Comparison of ENCODE assay signal across 28 cellular contexts in genomic region chr15:59594991-59595390, GRCh38. TPM values are rescaled to one million over a fixed set of nuclear protein-coding genes. Genes with fewer than 3 reads are reported as not detected.
DNase-seq lines count a peak whose midpoint lies in the region; ATAC-seq, FAIRE-seq and TF ChIP-seq lines count a peak whose summit lies in the region.
"Had no signal": no experiment of that assay in that cellular context is flagged by ENCODE, and none has a peak within 500 bp of the region (broad histone marks: within the 10 kb centered on the region; RNA-seq: fewer than 3 reads in every experiment).

No MANE protein-coding gene starts in this region.

- no peak for TF ChIP-seq EP300 in transverse colon (IDR thresholded peaks at IDR 0.05; ENCODE audit: low read depth)

- H3K4me3 ChIP-seq in right cardiac atrium (ENCODE audit: low read length): no peak overlapping the region
- no peak overlapping the region for H3K4me3 ChIP-seq in body of pancreas
- no peak overlapping the region for H3K4me3 ChIP-seq in mesodermal cell (ENCODE audit: extremely low read depth, insufficient read depth, low read length, poor library complexity, severe bottlenecking)
- no peak overlapping the region for H3K4me3 ChIP-seq in transverse colon
- H3K4me3 ChIP-seq: gastroesophageal sphincter, lung, testis had no signal

- FAIRE-seq in D721Med (lab: Jason Lieb, UNC) (no peak), HTR-8/SVneo (lab: Jason Lieb, UNC) (no peak)
- FAIRE-seq: islet of Langerhans had no signal

- H3K4me3 Mint-ChIP-seq in stimulated activated naive B cell treated with anti-CD40 and anti-IgM and Interleukin-4, amounts not matched to agents 10 μg/mL and 1 μg/mL and 100 μg/mL, for 72 hours: no peak overlapping the region
- H3K4me3 Mint-ChIP-seq: CD4-positive, CD25-positive, alpha-beta regulatory T cell; endodermal cell; naive thymus-derived CD4-positive, alpha-beta T cell; stimulated activated memory B cell treated with anti-CD40 and anti-IgM and Interleukin-4, amounts not matched to agents 10 μg/mL and 1 μg/mL and 100 μg/mL, for 72 hours had no signal

- peaks cover 23 to 35% of the 10 kb centered on the region in 2 donors for H3K27me3 Mint-ChIP-seq in stimulated activated naive B cell treated with anti-CD40 and anti-IgM and Interleukin-4, amounts not matched to agents 10 μg/mL and 1 μg/mL and 100 μg/mL, for 72 hours

- in situ Hi-C loops in transverse colon (cut with MboI; ENCODE audit: low pct_ligation_motif_present in 1 of 4, low pct_unique_long_range_greater_than_20kb in 1 of 4, low sequenced_read_pairs in 3 of 4): no loop called here

- TF ChIP-seq POLR2A in body of pancreas (IDR thresholded peaks at IDR 0.05) (no peak), transverse colon (IDR thresholded peaks at IDR 0.05) (no peak)

- TF ChIP-seq CTCF in body of pancreas (IDR thresholded peaks at IDR 0.05) (no peak), transverse colon (IDR thresholded peaks at IDR 0.05) (no peak), D721Med (IDR thresholded peaks at IDR 0.05; ENCODE audit: insufficient read depth, missing control alignments) (no peak)

- H3K27ac ChIP-seq in right cardiac atrium (ENCODE audit: low read length): peak overlapping the region; percentile 67
- H3K27ac ChIP-seq in body of pancreas: peak overlapping the region in 3 of 4 donors; percentile 31 to 75 (median 71)
- H3K27ac ChIP-seq in mesodermal cell (ENCODE audit: low read depth, low read length, severe bottlenecking): peak overlapping the region; percentile 55
- H3K27ac ChIP-seq in transverse colon: peak overlapping the region; percentile 85 to 90 (median 88)
- H3K27ac ChIP-seq: gastroesophageal sphincter had no signal

- DNase-seq in right cardiac atrium (no peak), cardiac septum (ENCODE audit: low spot score) (no peak), body of pancreas (no peak), transverse colon (no peak), D721Med (ENCODE audit: insufficient read length, low spot score) (no peak), HTR-8/SVneo (ENCODE audit: insufficient read length, low spot score) (no peak)
- no peak for DNase-seq in stimulated activated naive B cell treated with anti-CD40 and anti-IgM and Interleukin-4, amounts not matched to agents 10 μg/mL and 1 μg/mL and 100 μg/mL, for 72 hours
- DNase-seq: activated CD8-positive, alpha-beta memory T cell treated with anti-CD3 and anti-CD28 coated beads, Interleukin-2, amount 50 U/mL, for 4 hours; CD4-positive, CD25-positive, alpha-beta regulatory T cell; DMS 273 treated with DMSO at 0.1 percent for 48 hours; endodermal cell; naive thymus-derived CD4-positive, alpha-beta T cell; NCI-H1092 treated with DMSO at 0.1 percent for 48 hours; NCI-H2029; NCI-H526 treated with DMSO at 0.1 percent for 48 hours; occipital lobe; RPMI8226; stimulated activated CD4-positive, alpha-beta T cell treated with anti-CD3 and anti-CD28 coated beads, Interleukin-4, amount 100 ng/mL, for 1 hour had no signal

- H3K9me3 ChIP-seq in right cardiac atrium (ENCODE audit: control insufficient read depth, low read length): no peaks in the 10 kb centered on the region
- H3K9me3 ChIP-seq in body of pancreas: no peaks in the 10 kb centered on the region
- no peaks in the 10 kb centered on the region for H3K9me3 ChIP-seq in mesodermal cell (ENCODE audit: control insufficient read depth, low read length)
- H3K9me3 ChIP-seq in transverse colon: no peaks in the 10 kb centered on the region
- H3K9me3 ChIP-seq: gastroesophageal sphincter, testis had no signal

- H3K27me3 ChIP-seq in right cardiac atrium (ENCODE audit: control insufficient read depth, insufficient read depth) (no peaks in the 10 kb centered on the region), body of pancreas (no peaks in the 10 kb centered on the region), transverse colon (no peaks in the 10 kb centered on the region)
- H3K27me3 ChIP-seq: testis had no signal

- H3K36me3 Mint-ChIP-seq in stimulated activated naive B cell treated with anti-CD40 and anti-IgM and Interleukin-4, amounts not matched to agents 10 μg/mL and 1 μg/mL and 100 μg/mL, for 72 hours: no peaks in the 10 kb centered on the region
- H3K36me3 Mint-ChIP-seq: activated naive CD4-positive, alpha-beta T cell treated with anti-CD3 and anti-CD28 coated beads, Interleukin-2, amount 50 U/mL, for 72 hours; naive thymus-derived CD4-positive, alpha-beta T cell; stimulated activated memory B cell treated with anti-CD40 and anti-IgM and Interleukin-4, amounts not matched to agents 10 μg/mL and 1 μg/mL and 100 μg/mL, for 72 hours had no signal

- H3K27ac Mint-ChIP-seq in stimulated activated naive B cell treated with anti-CD40 and anti-IgM and Interleukin-4, amounts not matched to agents 10 μg/mL and 1 μg/mL and 100 μg/mL, for 72 hours: no peak overlapping the region
- H3K27ac Mint-ChIP-seq: activated naive CD4-positive, alpha-beta T cell treated with anti-CD3 and anti-CD28 coated beads, Interleukin-2, amount 50 U/mL, for 72 hours; activated T-helper 2 cell treated with anti-CD3 and anti-CD28 coated beads, Interferon-gamma antibody, Interleukin-2, Interleukin-4, amounts not matched to agents 10 μg/mL and 5 μg/mL and 100 μg/mL, durations not matched to agents 14 hours and 24 hours and 36 hours; CD4-positive, CD25-positive, alpha-beta regulatory T cell; endodermal cell; naive thymus-derived CD4-positive, alpha-beta T cell; stimulated activated memory B cell treated with anti-CD40 and anti-IgM and Interleukin-4, amounts not matched to agents 10 μg/mL and 1 μg/mL and 100 μg/mL, for 72 hours had no signal

- WGBS in right cardiac atrium: 93% methylated on average over 2 of the region's 2 CpGs
- 81 to 94% methylated on average over 2 of the region's 2 CpGs for WGBS in body of pancreas, 2 donors
- 83% methylated on average over 1 of the region's 2 CpGs; no CpG with 5 or more reads in 1 of the 2 experiments for WGBS in mesodermal cell (ENCODE audit: insufficient coverage in 2 of 2), 2 experiments
- WGBS in transverse colon (ENCODE audit: low coverage in 1 of 2), 2 donors: 75 to 83% methylated on average over 2 of the region's 2 CpGs

- ATAC-seq in right cardiac atrium (peak in 1 of 2 donors; percentile 20), body of pancreas (no peak)
- no peak for ATAC-seq in stimulated activated naive B cell treated with anti-CD40 and anti-IgM and Interleukin-4, amounts not matched to agents 10 μg/mL and 1 μg/mL and 100 μg/mL, for 72 hours (replicated peaks)
- ATAC-seq: activated naive CD4-positive, alpha-beta T cell treated with anti-CD3 and anti-CD28 coated beads, Interleukin-2, amount 50 U/mL, for 72 hours; gastroesophageal sphincter; HCT116; naive thymus-derived CD4-positive, alpha-beta T cell; stimulated activated memory B cell treated with anti-CD40 and anti-IgM and Interleukin-4, amounts not matched to agents 10 μg/mL and 1 μg/mL and 100 μg/mL, for 72 hours had no signal

- H3K36me3 ChIP-seq in body of pancreas (replicated peaks in 1 of 2; ENCODE audit: insufficient read depth in 1 of 2, low read depth in 2 of 2) (no peaks in the 10 kb centered on the region), mesodermal cell (ENCODE audit: control insufficient read depth, insufficient read depth, low read length) (no peaks in the 10 kb centered on the region), transverse colon (no peaks in the 10 kb centered on the region)
- H3K36me3 ChIP-seq: gastroesophageal sphincter had no signal

- H3K9me3 Mint-ChIP-seq in stimulated activated naive B cell treated with anti-CD40 and anti-IgM and Interleukin-4, amounts not matched to agents 10 μg/mL and 1 μg/mL and 100 μg/mL, for 72 hours: no peaks in the 10 kb centered on the region
- H3K9me3 Mint-ChIP-seq: activated naive CD4-positive, alpha-beta T cell treated with anti-CD3 and anti-CD28 coated beads, Interleukin-2, amount 50 U/mL, for 72 hours; activated T-helper 2 cell treated with anti-CD3 and anti-CD28 coated beads, Interferon-gamma antibody, Interleukin-2, Interleukin-4, amounts not matched to agents 10 μg/mL and 5 μg/mL and 100 μg/mL, durations not matched to agents 14 hours and 24 hours and 36 hours had no signal

- intact Hi-C loops in right cardiac atrium (cut with DNase I): no loop called here
- intact Hi-C loops in cardiac septum (cut with DNase I): no loop called here
- intact Hi-C loops in body of pancreas (cut with DNase I): no loop called here
- intact Hi-C loops in transverse colon (cut with DNase I; ENCODE audit: low total_unique reads): no loop called here

- peaks cover 0 to 2% of the 10 kb centered on the region in 2 donors for H3K4me1 Mint-ChIP-seq in stimulated activated naive B cell treated with anti-CD40 and anti-IgM and Interleukin-4, amounts not matched to agents 10 μg/mL and 1 μg/mL and 100 μg/mL, for 72 hours

- H3K4me1 ChIP-seq in right cardiac atrium (ENCODE audit: control insufficient read depth, insufficient read depth, low read length) (peaks cover 2% of the 10 kb centered on the region), body of pancreas (peaks cover 24% of the 10 kb centered on the region), mesodermal cell (ENCODE audit: control insufficient read depth, insufficient read depth, low read length, poor library complexity, severe bottlenecking) (peaks cover 5% of the 10 kb centered on the region), transverse colon (peaks cover 15 to 55% (median 29%) of the 10 kb centered on the region in 4 donors)
- H3K4me1 ChIP-seq: gastroesophageal sphincter had no signal

RNA-seq across cellular contexts. Expression of gene GCNT3, which starts 16.6 kb away (rescaled TPM):
- total RNA-seq in right cardiac atrium (under 1 TPM in 2 of 4 donors, not detected in 2; 0.06 to 0.53 TPM), cardiac septum (not detected), body of pancreas (1 to 10 TPM in 1 of 2 donors, under 1 TPM in 1; 0.66 to 1.3 TPM), transverse colon (100 to 1,000 TPM; 117 to 289 (median 184) TPM)
- 0.02 TPM for polyA plus RNA-seq in right cardiac atrium
- not detected for polyA plus RNA-seq in mesodermal cell (2013, experiment 1 of 2)
- polyA plus RNA-seq in mesodermal cell (2013, experiment 2 of 2): not detected
- total RNA-seq: activated naive CD4-positive, alpha-beta T cell treated with anti-CD3 and anti-CD28 coated beads, Interleukin-2, amount 50 U/mL, for 72 hours; activated T-helper 2 cell treated with anti-CD3 and anti-CD28 coated beads, Interferon-gamma antibody, Interleukin-2, Interleukin-4, amounts not matched to agents 10 μg/mL and 5 μg/mL and 100 μg/mL, durations not matched to agents 14 hours and 24 hours and 36 hours; CD4-positive, CD25-positive, alpha-beta regulatory T cell; IMR-90; naive thymus-derived CD4-positive, alpha-beta T cell; occipital lobe had no signal
- polyA plus RNA-seq: IMR-90; naive thymus-derived CD4-positive, alpha-beta T cell had no signal

Comparison
In these comparisons a context has a peak if more than half of its experiments do, and no peak if none do; other contexts are left out.
1. RNA of gene GCNT3, which starts 16.6 kb away (total RNA-seq): 117 to 289 TPM in transverse colon; 0.66 to 1.3 TPM in body of pancreas, 0.06 to 0.53 TPM in right cardiac atrium and not detected in cardiac septum (single experiment); every median in the first group is over 10 times any median in the second.
2. Peak in every context shown above with its lines, with median percentiles within 50 percentile points of each other: H3K27ac ChIP-seq.